8 cellular contexts compared by ENCODE assay signal in genomic region chr20:49935746-49936152, GRCh38.
DNase-seq lines count a peak whose midpoint lies in the region; ATAC-seq and TF ChIP-seq lines count a peak whose summit lies in the region.

No MANE protein-coding gene starts in this region.

- in situ Hi-C loops in brain microvascular endothelial cell (cut with HindIII; ENCODE audit: low pct_ligation_motif_present, low sequenced_read_pairs), result no loop called here

- TF ChIP-seq CTCF in C4-2B (conservative IDR thresholded peaks at IDR 0.05), result no peak
- no peak for TF ChIP-seq CTCF in brain microvascular endothelial cell (IDR thresholded peaks at IDR 0.05; ENCODE audit: low read depth, low read length, missing control alignments)

- H3K27ac ChIP-seq in C4-2B (peak overlapping the region; percentile 83; the same call in 1 of the 2 replicates), brain microvascular endothelial cell (peak overlapping the region; percentile 12)

- DNase-seq in brain microvascular endothelial cell (no peak), NCI-H1105 (lab: John Stamatoyannopoulos, UW) (no peak), NCI-H1048 (lab: John Stamatoyannopoulos, UW) (no peak), activated gamma-delta T cell (lab: John Stamatoyannopoulos, UW) (no peak)

- H3K9me3 ChIP-seq in mucosa of stomach (ENCODE audit: control insufficient read depth, low read length), result no peaks in the 10 kb centered on the region

- ATAC-seq in HG03045 (IDR thresholded peaks at IDR 0.05; ENCODE audit: unreplicated experiment), result peak; percentile 22
- ATAC-seq in GM21390 (IDR thresholded peaks at IDR 0.05; ENCODE audit: unreplicated experiment), result no peak

- no peaks in the 10 kb centered on the region for H3K36me3 ChIP-seq in brain microvascular endothelial cell (replicated peaks)
- H3K36me3 ChIP-seq in mucosa of stomach (ENCODE audit: control insufficient read depth, insufficient read depth, low read length), result no peaks in the 10 kb centered on the region

- peak overlapping the region; percentile 56 for H3K9ac ChIP-seq in mucosa of stomach (ENCODE audit: low read length)

- peaks cover 26% of the 10 kb centered on the region for H3K4me1 ChIP-seq in mucosa of stomach (ENCODE audit: control insufficient read depth, insufficient read depth, low read length)

- H3K27me3 ChIP-seq in brain microvascular endothelial cell (replicated peaks) (no peaks in the 10 kb centered on the region), mucosa of stomach (ENCODE audit: control insufficient read depth, insufficient read depth, low read length) (no peaks in the 10 kb centered on the region)

- H3K4me3 ChIP-seq in brain microvascular endothelial cell (ENCODE audit: low read depth, low read length), result peak overlapping the region; percentile 92
- no peak overlapping the region for H3K4me3 ChIP-seq in mucosa of stomach (ENCODE audit: low read length)
